ENCODE assay signal across 17 cellular contexts in genomic region chr9:32782476-32783167, GRCh38. TPM values are rescaled to one million over a fixed set of nuclear protein-coding genes. Genes with fewer than 3 reads are reported as not detected.
DNase-seq lines count a peak whose midpoint lies in the region; ATAC-seq, FAIRE-seq and TF ChIP-seq lines count a peak whose summit lies in the region.
"Had no signal": no experiment of that assay in that cellular context is flagged by ENCODE, and none has a peak within 500 bp of the region (broad histone marks: within the 10 kb centered on the region; RNA-seq: fewer than 3 reads in every experiment).

No MANE protein-coding gene starts in this region.

- H4K20me1 ChIP-seq in astrocyte (ENCODE audit: insufficient read depth, low read length) = no peaks in the 10 kb centered on the region

- no peaks in the 10 kb centered on the region for H3K9me3 ChIP-seq in astrocyte (ENCODE audit: insufficient read depth, low read depth, low read length)
- H3K9me3 ChIP-seq: neutrophil, SJCRH30, uterus had no signal

- H3K27me3 ChIP-seq in astrocyte (ENCODE audit: insufficient read depth, low read length) = peaks cover 57% of the 10 kb centered on the region
- H3K27me3 ChIP-seq: SJCRH30, uterus had no signal

- H3K27ac Mint-ChIP-seq in activated naive CD8-positive, alpha-beta T cell treated with anti-CD3 and anti-CD28 coated beads, Interleukin-2, amount 10 ng/mL, durations not matched to agents 7 days and 5 days = no peak overlapping the region
- no peak overlapping the region for H3K27ac Mint-ChIP-seq in activated naive CD8-positive, alpha-beta T cell treated with anti-CD3 and anti-CD28 coated beads for 36 hours
- H3K27ac Mint-ChIP-seq in astrocyte (ENCODE audit: unreplicated experiment) = no peak overlapping the region
- no peak overlapping the region for H3K27ac Mint-ChIP-seq in stimulated activated effector memory CD8-positive, alpha-beta T cell treated with anti-CD3 and anti-CD28 coated beads, Interleukin-12 subunit alpha, Interleukin-12 subunit beta, amount 100 ng/mL, for 72 hours
- H3K27ac Mint-ChIP-seq: dendritic cell treated with granulocyte-macrophage colony-stimulating factor and Interleukin-4, amounts not matched to agents 40 ng/mL and 50 ng/mL, for 4 days had no signal

- no peak overlapping the region for H3K4me3 Mint-ChIP-seq in activated naive CD8-positive, alpha-beta T cell treated with anti-CD3 and anti-CD28 coated beads, Interleukin-2, amount 10 ng/mL, durations not matched to agents 7 days and 5 days
- no peak overlapping the region for H3K4me3 Mint-ChIP-seq in activated naive CD8-positive, alpha-beta T cell treated with anti-CD3 and anti-CD28 coated beads for 36 hours
- peak overlapping the region; percentile 66 for H3K4me3 Mint-ChIP-seq in astrocyte (ENCODE audit: unreplicated experiment)
- H3K4me3 Mint-ChIP-seq in stimulated activated effector memory CD8-positive, alpha-beta T cell treated with anti-CD3 and anti-CD28 coated beads, Interleukin-12 subunit alpha, Interleukin-12 subunit beta, amount 100 ng/mL, for 72 hours = no peak overlapping the region
- H3K4me3 Mint-ChIP-seq: dendritic cell treated with granulocyte-macrophage colony-stimulating factor and Interleukin-4, amounts not matched to agents 40 ng/mL and 50 ng/mL, for 4 days had no signal

- peaks cover 52% of the 10 kb centered on the region for H3K27me3 Mint-ChIP-seq in activated naive CD8-positive, alpha-beta T cell treated with anti-CD3 and anti-CD28 coated beads, Interleukin-2, amount 10 ng/mL, durations not matched to agents 7 days and 5 days
- H3K27me3 Mint-ChIP-seq in activated naive CD8-positive, alpha-beta T cell treated with anti-CD3 and anti-CD28 coated beads for 36 hours = peaks cover 61% of the 10 kb centered on the region
- H3K27me3 Mint-ChIP-seq in astrocyte (ENCODE audit: low read depth, unreplicated experiment) = peaks cover 66% of the 10 kb centered on the region

- H3K79me2 ChIP-seq in astrocyte (ENCODE audit: insufficient read depth, low read length) = no peaks in the 10 kb centered on the region

- H3K27ac ChIP-seq in astrocyte (ENCODE audit: low read depth, low read length) (no peak overlapping the region), substantia nigra (ENCODE audit: low read depth, low read length, poor library complexity, severe bottlenecking) (no peak overlapping the region)
- H3K27ac ChIP-seq: neutrophil, SJCRH30, uterus, VCaP had no signal

- peak overlapping the region; percentile 33 for H3K4me3 ChIP-seq in astrocyte (ENCODE audit: insufficient read depth, low read depth, low read length)
- H3K4me3 ChIP-seq: SJCRH30, uterus had no signal

- peak overlapping the region; percentile 77 for H3K4me2 ChIP-seq in astrocyte (ENCODE audit: low read length)

- H3K9ac ChIP-seq in astrocyte (ENCODE audit: low read length) = no peak overlapping the region

- POLR2A ChIA-PET in activated naive CD8-positive, alpha-beta T cell treated with anti-CD3 and anti-CD28 coated beads, Interleukin-2, amount 10 ng/mL, durations not matched to agents 7 days and 5 days (lab: Charles Lee) = no interaction called here

- no peaks in the 10 kb centered on the region for H3K36me3 ChIP-seq in astrocyte (ENCODE audit: insufficient read depth, low read length)
- H3K36me3 ChIP-seq: neutrophil, SJCRH30, uterus had no signal

- H3K36me3 Mint-ChIP-seq in activated naive CD8-positive, alpha-beta T cell treated with anti-CD3 and anti-CD28 coated beads, Interleukin-2, amount 10 ng/mL, durations not matched to agents 7 days and 5 days = no peaks in the 10 kb centered on the region
- H3K36me3 Mint-ChIP-seq in activated naive CD8-positive, alpha-beta T cell treated with anti-CD3 and anti-CD28 coated beads for 36 hours = no peaks in the 10 kb centered on the region
- no peaks in the 10 kb centered on the region for H3K36me3 Mint-ChIP-seq in astrocyte (ENCODE audit: low read depth, unreplicated experiment)
- no peaks in the 10 kb centered on the region for H3K36me3 Mint-ChIP-seq in stimulated activated effector memory CD8-positive, alpha-beta T cell treated with anti-CD3 and anti-CD28 coated beads, Interleukin-12 subunit alpha, Interleukin-12 subunit beta, amount 100 ng/mL, for 72 hours

- H3K4me1 ChIP-seq in astrocyte (ENCODE audit: insufficient read depth, low read length) = no peaks in the 10 kb centered on the region
- H3K4me1 ChIP-seq: SJCRH30, uterus had no signal

- no peak for ATAC-seq in activated naive CD8-positive, alpha-beta T cell treated with anti-CD3 and anti-CD28 coated beads, Interleukin-2, amount 10 ng/mL, durations not matched to agents 7 days and 5 days (ENCODE audit: low read depth)
- ATAC-seq in stimulated activated effector memory CD8-positive, alpha-beta T cell treated with anti-CD3 and anti-CD28 coated beads, Interleukin-12 subunit alpha, Interleukin-12 subunit beta, amount 100 ng/mL, for 72 hours = peak; percentile 26
- ATAC-seq in HG02852 (IDR thresholded peaks at IDR 0.05; ENCODE audit: unreplicated experiment) = no peak
- ATAC-seq: left colon had no signal

- H2AFZ ChIP-seq in astrocyte (ENCODE audit: low read depth, low read length) = peak overlapping the region; percentile 26

- no peaks in the 10 kb centered on the region for H3K4me1 Mint-ChIP-seq in activated naive CD8-positive, alpha-beta T cell treated with anti-CD3 and anti-CD28 coated beads, Interleukin-2, amount 10 ng/mL, durations not matched to agents 7 days and 5 days
- no peaks in the 10 kb centered on the region for H3K4me1 Mint-ChIP-seq in activated naive CD8-positive, alpha-beta T cell treated with anti-CD3 and anti-CD28 coated beads for 36 hours
- H3K4me1 Mint-ChIP-seq in astrocyte (ENCODE audit: low read depth, unreplicated experiment) = peaks cover 3% of the 10 kb centered on the region
- H3K4me1 Mint-ChIP-seq in stimulated activated effector memory CD8-positive, alpha-beta T cell treated with anti-CD3 and anti-CD28 coated beads, Interleukin-12 subunit alpha, Interleukin-12 subunit beta, amount 100 ng/mL, for 72 hours = no peaks in the 10 kb centered on the region

- FAIRE-seq in astrocyte (lab: Jason Lieb, UNC) = no peak
- FAIRE-seq: D721Med had no signal

- no peaks in the 10 kb centered on the region for H3K9me3 Mint-ChIP-seq in activated naive CD8-positive, alpha-beta T cell treated with anti-CD3 and anti-CD28 coated beads, Interleukin-2, amount 10 ng/mL, durations not matched to agents 7 days and 5 days
- H3K9me3 Mint-ChIP-seq in activated naive CD8-positive, alpha-beta T cell treated with anti-CD3 and anti-CD28 coated beads for 36 hours = peaks cover 2% of the 10 kb centered on the region
- H3K9me3 Mint-ChIP-seq in astrocyte (ENCODE audit: unreplicated experiment) = peaks cover 2% of the 10 kb centered on the region
- no peaks in the 10 kb centered on the region for H3K9me3 Mint-ChIP-seq in stimulated activated effector memory CD8-positive, alpha-beta T cell treated with anti-CD3 and anti-CD28 coated beads, Interleukin-12 subunit alpha, Interleukin-12 subunit beta, amount 100 ng/mL, for 72 hours
- H3K9me3 Mint-ChIP-seq: dendritic cell treated with granulocyte-macrophage colony-stimulating factor and Interleukin-4, amounts not matched to agents 40 ng/mL and 50 ng/mL, for 4 days had no signal

- no peak for TF ChIP-seq CTCF in astrocyte (IDR thresholded peaks at IDR 0.05; ENCODE audit: insufficient read depth, low read depth, low read length)

- peak; percentile 25 for DNase-seq in activated naive CD8-positive, alpha-beta T cell treated with anti-CD3 and anti-CD28 coated beads, Interleukin-2, amount 10 ng/mL, durations not matched to agents 7 days and 5 days
- no peak for DNase-seq in activated naive CD8-positive, alpha-beta T cell treated with anti-CD3 and anti-CD28 coated beads for 36 hours
- DNase-seq in astrocyte (ENCODE audit: low read depth) (no peak), iPS-NIHi7 (ENCODE audit: extremely low spot score) (peak; percentile 57), substantia nigra (lab: John Stamatoyannopoulos, UW) (no peak), nucleus accumbens (lab: John Stamatoyannopoulos, UW) (no peak)
- DNase-seq in stimulated activated effector memory CD8-positive, alpha-beta T cell treated with anti-CD3 and anti-CD28 coated beads, Interleukin-12 subunit alpha, Interleukin-12 subunit beta, amount 100 ng/mL, for 72 hours (ENCODE audit: low spot score in 2 of 2) = no peak
- DNase-seq: KBM-7, left colon, NCI-H146, SJCRH30, uterus had no signal

RNA-seq across cellular contexts. Expression of gene TMEM215, which starts 0.7 kb away (rescaled TPM):
- not detected for total RNA-seq in activated naive CD8-positive, alpha-beta T cell treated with anti-CD3 and anti-CD28 coated beads, Interleukin-2, amount 10 ng/mL, durations not matched to agents 7 days and 5 days
- not detected for total RNA-seq in activated naive CD8-positive, alpha-beta T cell treated with anti-CD3 and anti-CD28 coated beads for 36 hours
- total RNA-seq in astrocyte = 1.4 and 3.0 TPM in 2 replicates
- total RNA-seq: SJCRH30 had no signal

Comparison
In these comparisons a context has a peak if more than half of its experiments do, and no peak if none do; other contexts are left out.
1. DNase-seq: peak in activated naive CD8-positive, alpha-beta T cell treated with anti-CD3 and anti-CD28 coated beads, Interleukin-2, amount 10 ng/mL, durations not matched to agents 7 days and 5 days (single experiment) and iPS-NIHi7 (single experiment); none in activated naive CD8-positive, alpha-beta T cell treated with anti-CD3 and anti-CD28 coated beads for 36 hours (single experiment), astrocyte (single experiment), stimulated activated effector memory CD8-positive, alpha-beta T cell treated with anti-CD3 and anti-CD28 coated beads, Interleukin-12 subunit alpha, Interleukin-12 subunit beta, amount 100 ng/mL, for 72 hours (0 of 2), substantia nigra (0 of 49) and nucleus accumbens (0 of 56).